In the genomic region with DNA sequence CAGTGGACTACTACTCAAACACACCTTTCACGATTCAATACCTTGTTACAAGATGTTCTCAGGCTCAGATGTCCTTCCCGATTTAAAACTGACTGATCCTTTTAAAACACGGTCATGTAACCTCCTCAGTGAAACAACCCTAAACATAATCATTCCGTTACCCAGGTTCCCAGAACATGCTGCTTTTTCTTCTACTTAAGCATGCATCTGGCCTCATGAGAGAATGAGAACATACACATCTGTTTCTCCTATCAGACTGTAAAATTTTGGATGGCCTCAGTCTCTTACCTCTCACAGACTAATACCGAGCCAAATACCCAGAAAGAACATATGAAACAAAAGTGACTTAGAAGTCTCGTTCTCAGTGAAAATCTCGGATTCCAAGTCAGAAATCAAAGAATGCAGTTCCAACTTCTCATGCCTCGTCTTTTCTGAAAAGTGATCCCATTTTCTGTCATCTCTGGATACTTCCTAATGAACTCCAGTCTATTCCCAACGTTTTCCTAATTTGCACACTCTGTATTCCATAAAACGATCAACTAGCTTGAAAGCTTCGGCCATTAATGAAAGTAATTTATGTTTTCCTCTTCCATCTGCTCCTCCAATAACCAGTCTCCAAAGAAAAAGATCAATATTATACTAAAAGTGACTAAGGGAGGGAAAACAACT, we compare ENCODE assay signal across 8 cellular contexts. TPM values are rescaled to one million over a fixed set of nuclear protein-coding genes. Genes with fewer than 3 reads are reported as not detected.
DNase-seq lines count a peak whose midpoint lies in the region; ATAC-seq and TF ChIP-seq lines count a peak whose summit lies in the region.

No MANE protein-coding gene starts in this region.

- H3K4me1 ChIP-seq in DOHH2 (ENCODE audit: control insufficient read depth, low read length) (peaks cover 45% of the 10 kb centered on the region), PC-3 (ENCODE audit: insufficient read depth, low read length) (peaks cover 23% of the 10 kb centered on the region), esophagus muscularis mucosa (peaks cover 47 to 60% (median 58%) of the 10 kb centered on the region in 4 donors), trophoblast cell (ENCODE audit: control insufficient read depth in 1 of 2, insufficient read depth in 2 of 2, low read length in 2 of 2) (peaks cover 5% of the 10 kb centered on the region in 2 experiments)

- POLR2A ChIA-PET in PC-3 (lab: Charles Lee; ENCODE audit: unreplicated experiment) = no interaction called here

- H3K9me3 ChIP-seq in DOHH2 (ENCODE audit: control insufficient read depth, insufficient read depth, low read length) = no peaks in the 10 kb centered on the region
- no peaks in the 10 kb centered on the region for H3K9me3 ChIP-seq in PC-3 (ENCODE audit: low read length)
- no peaks in the 10 kb centered on the region for H3K9me3 ChIP-seq in esophagus muscularis mucosa
- H3K9me3 ChIP-seq in trophoblast cell (ENCODE audit: insufficient read depth, low read depth, low read length) = no peaks in the 10 kb centered on the region

- no peak for TF ChIP-seq EP300 in esophagus muscularis mucosa (IDR thresholded peaks at IDR 0.05)

- H3K27me3 ChIP-seq in DOHH2 (ENCODE audit: control insufficient read depth, low read length) = no peaks in the 10 kb centered on the region
- H3K27me3 ChIP-seq in PC-3 (ENCODE audit: low read length) = no peaks in the 10 kb centered on the region
- no peaks in the 10 kb centered on the region for H3K27me3 ChIP-seq in esophagus muscularis mucosa
- no peaks in the 10 kb centered on the region for H3K27me3 ChIP-seq in trophoblast cell (ENCODE audit: insufficient read depth, low read length)

- H2AK5ac ChIP-seq in trophoblast cell (ENCODE audit: low read length) = no peak overlapping the region

- H4K20me1 ChIP-seq in DOHH2 (ENCODE audit: control insufficient read depth, insufficient read depth, low read depth, low read length) (peaks cover 43% of the 10 kb centered on the region), PC-3 (ENCODE audit: low read length) (peaks cover 39% of the 10 kb centered on the region)

- CTCF ChIA-PET in PC-3 (lab: Charles Lee) = no interaction called here

- H3K79me2 ChIP-seq in DOHH2 (ENCODE audit: control insufficient read depth, low read length) (peaks cover 75% of the 10 kb centered on the region), PC-3 (ENCODE audit: low read length) (peaks cover 71% of the 10 kb centered on the region), trophoblast cell (ENCODE audit: control insufficient read depth, insufficient read depth, low read length, poor library complexity) (peaks cover 26% of the 10 kb centered on the region)

- no peak for ATAC-seq in PC-3

- no peak overlapping the region for H2BK5ac ChIP-seq in trophoblast cell (ENCODE audit: low read depth, low read length, poor library complexity)

- no peaks in the 10 kb centered on the region for H3F3A ChIP-seq in DOHH2 (ENCODE audit: control insufficient read depth, insufficient read depth)
- H3F3A ChIP-seq in PC-3 (ENCODE audit: low read length, unreplicated experiment) = no peaks in the 10 kb centered on the region

- BruUV-seq in PC-3 (replicated peaks; lab: Mats Ljungman, UMichigan) = no TSS peak

- H3K9ac ChIP-seq in PC-3 (ENCODE audit: low read length) (peak overlapping the region; percentile 96), trophoblast cell (ENCODE audit: low read length) (peak overlapping the region; percentile 28)

- H3K4ac ChIP-seq in trophoblast cell (ENCODE audit: low read depth, low read length) = peak overlapping the region; percentile 97

- H2AFZ ChIP-seq in PC-3 (ENCODE audit: low read length) (peak overlapping the region; percentile 86; the same call in 1 of the 2 replicates), trophoblast cell (ENCODE audit: insufficient read depth, low read length, poor library complexity) (no peak overlapping the region)

- peak overlapping the region; percentile 80 for H3K4me2 ChIP-seq in DOHH2 (ENCODE audit: low read length)
- peak overlapping the region; percentile 86 for H3K4me2 ChIP-seq in PC-3 (ENCODE audit: low read length)
- peak overlapping the region; percentile 67 for H3K4me2 ChIP-seq in trophoblast cell (ENCODE audit: low read length)

- no peak for DNase-seq in PC-3
- DNase-seq in esophagus muscularis mucosa (ENCODE audit: extremely low spot score) = no peak
- peak in 1 of 2 donors; percentile 15 for DNase-seq in trophoblast cell
- DNase-seq in SW 1271 (lab: John Stamatoyannopoulos, UW) = no peak
- DNase-seq in effector CD4-positive, alpha-beta T cell = no peak
- DNase-seq in stimulated activated CD4-positive, alpha-beta T cell treated with anti-CD3 and anti-CD28 coated beads, Interleukin-4, amount 100 ng/mL, for 24 hours = no peak
- DNase-seq in COR-L47 (lab: John Stamatoyannopoulos, UW) = no peak

- H4K12ac ChIP-seq in trophoblast cell (ENCODE audit: low read depth, low read length) = no peak overlapping the region

- no peak overlapping the region for H2BK120ac ChIP-seq in trophoblast cell (ENCODE audit: insufficient read depth, low read length, poor library complexity)

- peaks cover 10% of the 10 kb centered on the region for H3K79me1 ChIP-seq in trophoblast cell (ENCODE audit: low read length)

- no peak for TF ChIP-seq POLR2A in esophagus muscularis mucosa (IDR thresholded peaks at IDR 0.05; ENCODE audit: low read depth)

- H3K9me2 ChIP-seq in DOHH2 (replicated peaks; ENCODE audit: control insufficient read depth, low read length) = no peaks in the 10 kb centered on the region
- H3K9me2 ChIP-seq in PC-3 (replicated peaks; ENCODE audit: low read length) = no peaks in the 10 kb centered on the region

- H3K36me3 ChIP-seq in DOHH2 (ENCODE audit: control insufficient read depth, low read length) = peaks cover 54% of the 10 kb centered on the region
- no peaks in the 10 kb centered on the region; the same call in 1 of the 2 replicates for H3K36me3 ChIP-seq in PC-3 (ENCODE audit: low read depth, low read length)
- H3K36me3 ChIP-seq in esophagus muscularis mucosa = peaks cover 0 to 6% (median 0%) of the 10 kb centered on the region in 4 donors
- H3K36me3 ChIP-seq in trophoblast cell (ENCODE audit: control insufficient read depth in 1 of 2, insufficient read depth in 2 of 2, low read length in 2 of 2) = peaks cover 0 to 3% of the 10 kb centered on the region in 2 experiments

- peak overlapping the region; percentile 66 for H3K27ac ChIP-seq in DOHH2 (ENCODE audit: low read depth, low read length)
- H3K27ac ChIP-seq in PC-3 (ENCODE audit: low read length) = peak overlapping the region; percentile 69
- H3K27ac ChIP-seq in esophagus muscularis mucosa (replicated peaks in 1 of 4) = peak overlapping the region; percentile 90 to 97 (median 92)
- H3K27ac ChIP-seq in trophoblast cell (ENCODE audit: low read depth, low read length) = no peak overlapping the region

- TF ChIP-seq CTCF in DOHH2 (IDR thresholded peaks at IDR 0.05; ENCODE audit: low read depth, low read length, poor library complexity, severe bottlenecking) (no peak), PC-3 (conservative IDR thresholded peaks at IDR 0.05; ENCODE audit: low read depth, low read length) (no peak), esophagus muscularis mucosa (IDR thresholded peaks at IDR 0.05) (no peak)

- H3K23ac ChIP-seq in trophoblast cell (ENCODE audit: low read length) = no peak overlapping the region

- peak overlapping the region; percentile 88 for H3K4me3 ChIP-seq in DOHH2 (ENCODE audit: low read length)
- peak overlapping the region; percentile 81 for H3K4me3 ChIP-seq in PC-3 (ENCODE audit: low read length)
- peak overlapping the region; percentile 65 to 93 (median 81) for H3K4me3 ChIP-seq in esophagus muscularis mucosa
- H3K4me3 ChIP-seq in trophoblast cell (ENCODE audit: low read depth, low read length) = peak overlapping the region; percentile 89

- intact Hi-C loops in PC-3 (cut with micrococcal nuclease) (loop anchor here (10.0 kb wide), 1 partner anchor 271 kb away; the partner anchor contains the start of gene MARS2), esophagus muscularis mucosa (cut with DNase I) (loop anchor here (2.0 kb wide), 1 partner anchor 65 kb away; the partner anchor contains the start of gene HSPD1)

- H4K8ac ChIP-seq in trophoblast cell (ENCODE audit: low read depth, low read length) = no peak overlapping the region

- H3K18ac ChIP-seq in trophoblast cell (ENCODE audit: low read length) = no peak overlapping the region

- no peak overlapping the region for H4K91ac ChIP-seq in trophoblast cell (ENCODE audit: low read depth, low read length)

- H3K14ac ChIP-seq in trophoblast cell (ENCODE audit: low read length) = no peak overlapping the region

- under 1% methylated on average over 11 of the region's 11 CpGs for whole genome bisulfite sequencing in esophagus muscularis mucosa
- WGBS in trophoblast cell (ENCODE audit: extremely low coverage, insufficient coverage, insufficient read length) = no CpG with 5 or more reads among the region's 11 CpGs

- no peak overlapping the region for H2BK12ac ChIP-seq in trophoblast cell (ENCODE audit: low read length)

RNA-seq across cellular contexts. Expression of gene SF3B1, which starts 0.9 kb away (rescaled TPM):
- total RNA-seq in PC-3 (2014; rRNA removed) (125 and 143 TPM in 2 replicates), esophagus muscularis mucosa (100 to 1,000 TPM in 2 of 4 donors, 10 to 100 TPM in 2; 91.5 to 223 (median 130) TPM)
- 250 and 256 TPM in 2 replicates for polyA plus RNA-seq in trophoblast cell (2013)

RNA-seq across cellular contexts. Expression of gene COQ10B, which starts 19.4 kb away (rescaled TPM):
- total RNA-seq in PC-3 (2014; rRNA removed) (23.5 and 25.7 TPM in 2 replicates), esophagus muscularis mucosa (10 to 100 TPM; 27.0 to 58.8 (median 43.8) TPM)
- 26.1 and 26.3 TPM in 2 replicates for polyA plus RNA-seq in trophoblast cell (2013)
